ENCODE assay signal across 8 cellular contexts in genomic region chr9:112819635-112820496, GRCh38.
DNase-seq lines count a peak whose midpoint lies in the region; ATAC-seq and TF ChIP-seq lines count a peak whose summit lies in the region.

No MANE protein-coding gene starts in this region.

- H3K27ac Mint-ChIP-seq in Caco-2 (ENCODE audit: unreplicated experiment) = peak overlapping the region; percentile 14

- H3K4me1 ChIP-seq in Caco-2 (peaks cover 4% of the 10 kb centered on the region; the same call in 1 of the 2 replicates), RWPE2 (ENCODE audit: insufficient read depth, poor library complexity, severe bottlenecking) (no peaks in the 10 kb centered on the region)

- peak; percentile 65 to 72 for TF ChIP-seq CTCF in Caco-2 (IDR thresholded peaks at IDR 0.05; ENCODE audit: insufficient read depth in 1 of 2, low read depth in 1 of 2, low read length in 1 of 2, severe bottlenecking in 1 of 2, unreplicated experiment in 1 of 2)
- TF ChIP-seq CTCF in RWPE2 (IDR thresholded peaks at IDR 0.05; ENCODE audit: poor library complexity, severe bottlenecking) = peak; percentile 81
- TF ChIP-seq CTCF in omental fat pad (IDR thresholded peaks at IDR 0.05) = peak in 2 of 3 donors; percentile 16 to 24

- intact Hi-C loops in Caco-2 (cut with micrococcal nuclease; ENCODE audit: unreplicated experiment) = loop anchor here (1.0 to 5.0 kb wide), 3 partner anchors 27 to 103 kb away; partner anchors contain the start of gene INIP

- H3K36me3 Mint-ChIP-seq in Caco-2 (ENCODE audit: insufficient read depth, unreplicated experiment) = peaks cover 36% of the 10 kb centered on the region

- ATAC-seq in GM19351 (IDR thresholded peaks at IDR 0.05; ENCODE audit: unreplicated experiment) = peak; percentile 73
- ATAC-seq in RWPE2 (ENCODE audit: low read depth) = peak; percentile 74
- ATAC-seq in omental fat pad (ENCODE audit: low FRiP score) = peak; percentile 57
- ATAC-seq in GM21447 (IDR thresholded peaks at IDR 0.05; ENCODE audit: unreplicated experiment) = no peak

- H3K9me3 ChIP-seq in Caco-2 (no peaks in the 10 kb centered on the region), RWPE2 (ENCODE audit: severe bottlenecking) (no peaks in the 10 kb centered on the region)

- no peak overlapping the region for H3K27ac ChIP-seq in RWPE2 (ENCODE audit: poor library complexity, severe bottlenecking)

- H3K27me3 ChIP-seq in Caco-2 (replicated peaks; ENCODE audit: control insufficient read depth, insufficient read depth, low read length) (no peaks in the 10 kb centered on the region), RWPE2 (ENCODE audit: insufficient read depth, poor library complexity, severe bottlenecking) (no peaks in the 10 kb centered on the region)

- H3K9me3 Mint-ChIP-seq in Caco-2 (ENCODE audit: unreplicated experiment) = no peaks in the 10 kb centered on the region

- BruUV-seq in Caco-2 (replicated peaks; lab: Mats Ljungman, UMichigan) = no TSS peak

- no peaks in the 10 kb centered on the region for H3K27me3 Mint-ChIP-seq in Caco-2 (ENCODE audit: insufficient read depth, unreplicated experiment)

- CTCF ChIA-PET in Caco-2 (lab: Charles Lee) = interaction anchor here (0.6 to 1.4 kb wide), 7 partner anchors 16 to 707 kb away, joined by 3 to 6 read pairs (median 5); partner anchors contain the start of gene INIP

- H3K4me3 ChIP-seq in Caco-2 (ENCODE audit: low read depth, low read length) (no peak overlapping the region), RWPE2 (ENCODE audit: severe bottlenecking) (no peak overlapping the region)

- no peak overlapping the region for H3K4me3 Mint-ChIP-seq in Caco-2 (ENCODE audit: unreplicated experiment)

- DNase-seq in Caco-2 (peak; percentile 51 to 57), LoVo (ENCODE audit: low spot score) (peak; percentile 47), RWPE2 (ENCODE audit: low spot score) (no peak), fibroblast of gingiva (ENCODE audit: low read depth) (peak; percentile 57), omental fat pad (ENCODE audit: low spot score) (no peak), GDM1 (lab: John Stamatoyannopoulos, UW) (no peak)

- POLR2A ChIA-PET in Caco-2 (lab: Charles Lee) = interaction anchor here (1.0 kb wide), 1 partner anchor 102 kb away, joined by 4 read pairs; the partner anchor contains the start of gene INIP

- H3K36me3 ChIP-seq in Caco-2 (ENCODE audit: control insufficient read depth, insufficient read depth, low read length) (no peaks in the 10 kb centered on the region), RWPE2 (ENCODE audit: low read depth) (no peaks in the 10 kb centered on the region)

- H3K4me1 Mint-ChIP-seq in Caco-2 (ENCODE audit: low read depth, unreplicated experiment) = peaks cover 13% of the 10 kb centered on the region

Comparison
In these comparisons a context has a peak if more than half of its experiments do, and no peak if none do; other contexts are left out.
1. DNase-seq: peak in Caco-2 (2 of 2), LoVo (single experiment) and fibroblast of gingiva (single experiment); none in RWPE2 (single experiment), omental fat pad (single experiment) and GDM1 (single experiment).
2. CTCF ChIP-seq: peak in every context shown above with its lines; median percentile 81 in RWPE2; 68 in Caco-2; 20 in omental fat pad.